Comparison of ENCODE assay signal across 19 cellular contexts in genomic region chr9:133735894-133736293, GRCh38. TPM values are rescaled to one million over a fixed set of nuclear protein-coding genes. Genes with fewer than 3 reads are reported as not detected.
DNase-seq lines count a peak whose midpoint lies in the region; ATAC-seq, FAIRE-seq and TF ChIP-seq lines count a peak whose summit lies in the region.
"Had no signal": no experiment of that assay in that cellular context is flagged by ENCODE, and none has a peak within 500 bp of the region (broad histone marks: within the 10 kb centered on the region; RNA-seq: fewer than 3 reads in every experiment).

No MANE protein-coding gene starts in this region.

- H3K4me1 ChIP-seq in GM12878 (ENCODE audit: control insufficient read depth, insufficient read depth, low read length), result no peaks in the 10 kb centered on the region

- H3K27me3 ChIP-seq in GM12878 (replicated peaks in 1 of 2; ENCODE audit: control insufficient read depth in 2 of 2, insufficient read depth in 2 of 2, low read length in 1 of 2), result no peaks in the 10 kb centered on the region; a peak in 1 of 4 replicates
- H3K27me3 ChIP-seq: SJSA1 had no signal

- SMC1A ChIA-PET in GM12878 (lab: Charles Lee; ENCODE audit: uncharacterized antibody, unreplicated experiment), result interaction anchor here (1.3 kb wide), 1 partner anchor 258 kb away, joined by 3 read pairs; no protein-coding TSS in a partner anchor

- no peak for TF ChIP-seq RAD21 in GM12878 (IDR thresholded peaks at IDR 0.05; ENCODE audit: insufficient read depth, low read depth, low read length)

- WGBS in GM12878 (ENCODE audit: insufficient coverage, insufficient replicate concordance, low lambda C conversion rate, missing lambda C conversion rate), result 25% methylated on average over 6 of the region's 9 CpGs

- H3K27ac Mint-ChIP-seq in activated CD8-positive, alpha-beta memory T cell treated with anti-CD3 and anti-CD28 coated beads, Interleukin-2, amount 10 ng/mL, durations not matched to agents 7 days and 5 days, result no peak overlapping the region
- H3K27ac Mint-ChIP-seq in type B pancreatic cell (no peak overlapping the region), Calu3 (ENCODE audit: unreplicated experiment) (no peak overlapping the region)
- H3K27ac Mint-ChIP-seq: CD8-positive, alpha-beta T cell had no signal

- H3K4me2 ChIP-seq in GM12878 (ENCODE audit: control insufficient read depth, insufficient read depth), result no peak overlapping the region
- H3K4me2 ChIP-seq: KMS-11 had no signal

- no peak overlapping the region for H2AFZ ChIP-seq in GM12878 (ENCODE audit: control insufficient read depth, low read depth, low read length)

- TF ChIP-seq POLR2A in GM12878 (IDR thresholded peaks at IDR 0.05; ENCODE audit: low read depth, low read length), result no peak

- H4K20me1 ChIP-seq in GM12878 (ENCODE audit: control insufficient read depth, insufficient read depth), result no peaks in the 10 kb centered on the region

- RAD21 ChIA-PET in GM12878 (lab: Charles Lee; ENCODE audit: unreplicated experiment), result interaction anchor here (0.8 to 2.0 kb wide), 3 partner anchors 52 to 258 kb away, joined by 3 to 10 read pairs (median 3); no protein-coding TSS in a partner anchor

- no peaks in the 10 kb centered on the region for H3K4me1 Mint-ChIP-seq in activated CD8-positive, alpha-beta memory T cell treated with anti-CD3 and anti-CD28 coated beads, Interleukin-2, amount 10 ng/mL, durations not matched to agents 7 days and 5 days
- H3K4me1 Mint-ChIP-seq in type B pancreatic cell (ENCODE audit: unreplicated experiment) (peaks cover 14% of the 10 kb centered on the region), Calu3 (ENCODE audit: low read depth, unreplicated experiment) (no peaks in the 10 kb centered on the region)

- no peaks in the 10 kb centered on the region for H3K9me3 Mint-ChIP-seq in activated CD8-positive, alpha-beta memory T cell treated with anti-CD3 and anti-CD28 coated beads, Interleukin-2, amount 10 ng/mL, durations not matched to agents 7 days and 5 days (ENCODE audit: low read depth)
- H3K9me3 Mint-ChIP-seq in type B pancreatic cell (no peaks in the 10 kb centered on the region), Calu3 (ENCODE audit: low read depth, unreplicated experiment) (no peaks in the 10 kb centered on the region)
- H3K9me3 Mint-ChIP-seq: CD8-positive, alpha-beta T cell had no signal

- H3K27me3 Mint-ChIP-seq in activated CD8-positive, alpha-beta memory T cell treated with anti-CD3 and anti-CD28 coated beads, Interleukin-2, amount 10 ng/mL, durations not matched to agents 7 days and 5 days, result no peaks in the 10 kb centered on the region
- no peaks in the 10 kb centered on the region for H3K27me3 Mint-ChIP-seq in type B pancreatic cell
- peaks cover 34% of the 10 kb centered on the region for H3K27me3 Mint-ChIP-seq in Calu3 (ENCODE audit: unreplicated experiment)

- no peaks in the 10 kb centered on the region for H3K36me3 Mint-ChIP-seq in activated CD8-positive, alpha-beta memory T cell treated with anti-CD3 and anti-CD28 coated beads, Interleukin-2, amount 10 ng/mL, durations not matched to agents 7 days and 5 days
- H3K36me3 Mint-ChIP-seq in type B pancreatic cell, result no peaks in the 10 kb centered on the region
- peaks cover 3% of the 10 kb centered on the region for H3K36me3 Mint-ChIP-seq in Calu3 (ENCODE audit: insufficient read depth, unreplicated experiment)
- H3K36me3 Mint-ChIP-seq: CD8-positive, alpha-beta T cell had no signal

- H3K9ac ChIP-seq in GM12878 (ENCODE audit: control insufficient read depth, insufficient read depth, low read length), result no peak overlapping the region
- H3K9ac ChIP-seq: KMS-11 had no signal

- TF ChIP-seq CTCF in GM12878 (IDR thresholded peaks at IDR 0.05 in 2 of 3, conservative IDR thresholded peaks at IDR 0.05 in 1 of 3; ENCODE audit: control insufficient read depth in 2 of 3, extremely low read depth in 1 of 3, insufficient read depth in 1 of 3, low read depth in 3 of 3, low read length in 3 of 3), result no peak
- TF ChIP-seq CTCF in type B pancreatic cell (conservative IDR thresholded peaks at IDR 0.05), result no peak
- no peak for TF ChIP-seq CTCF in Calu3 (IDR thresholded peaks at IDR 0.05; ENCODE audit: unreplicated experiment)

- H3K4me3 Mint-ChIP-seq in activated CD8-positive, alpha-beta memory T cell treated with anti-CD3 and anti-CD28 coated beads, Interleukin-2, amount 10 ng/mL, durations not matched to agents 7 days and 5 days, result no peak overlapping the region
- H3K4me3 Mint-ChIP-seq in type B pancreatic cell, result no peak overlapping the region
- no peak overlapping the region for H3K4me3 Mint-ChIP-seq in Calu3 (ENCODE audit: low read depth, unreplicated experiment)
- H3K4me3 Mint-ChIP-seq: CD8-positive, alpha-beta T cell had no signal

- no peak overlapping the region for H3K27ac ChIP-seq in GM12878 (ENCODE audit: control insufficient read depth, insufficient read depth)
- H3K27ac ChIP-seq: 22Rv1, KMS-11, SJSA1 had no signal

- no peaks in the 10 kb centered on the region for H3K79me2 ChIP-seq in GM12878 (ENCODE audit: control insufficient read depth, insufficient read depth, low read length)

- no peak overlapping the region for H3K4me3 ChIP-seq in GM12878
- H3K4me3 ChIP-seq: SJSA1 had no signal

- POLR2A ChIA-PET in GM12878 (lab: Charles Lee), result no interaction called here

- H3K36me3 ChIP-seq in GM12878 (ENCODE audit: control insufficient read depth in 2 of 2, insufficient read depth in 2 of 2, low read length in 1 of 2), result no peaks in the 10 kb centered on the region; a peak in 1 of 4 replicates
- H3K36me3 ChIP-seq: SJSA1 had no signal

- CTCF ChIA-PET in activated CD8-positive, alpha-beta memory T cell treated with anti-CD3 and anti-CD28 coated beads, Interleukin-2, amount 10 ng/mL, durations not matched to agents 7 days and 5 days (lab: Charles Lee), result no interaction called here
- CTCF ChIA-PET in GM12878 (lab: Yijun Ruan, JAX), result interaction anchor here (0.7 to 2.0 kb wide), 7 partner anchors 9 to 802 kb away, joined by 3 to 6 read pairs (median 4); no protein-coding TSS in a partner anchor
- CTCF ChIA-PET in Calu3 (lab: Charles Lee), result no interaction called here

- no peak for ATAC-seq in activated CD8-positive, alpha-beta memory T cell treated with anti-CD3 and anti-CD28 coated beads, Interleukin-2, amount 10 ng/mL, durations not matched to agents 7 days and 5 days
- ATAC-seq in GM12878 (peak; percentile 25; the same call in 2 of the 3 replicates), HG02610 (IDR thresholded peaks at IDR 0.05; ENCODE audit: unreplicated experiment) (no peak)
- ATAC-seq: CD8-positive, alpha-beta T cell; Panc1 had no signal

- DNase-seq in activated CD8-positive, alpha-beta memory T cell treated with anti-CD3 and anti-CD28 coated beads, Interleukin-2, amount 50 U/mL, for 48 hours, result peak; percentile 17
- no peak for DNase-seq in activated CD8-positive, alpha-beta memory T cell treated with anti-CD3 and anti-CD28 coated beads, Interleukin-2, amount 10 ng/mL, durations not matched to agents 7 days and 5 days
- DNase-seq in GM12878 (ENCODE audit: low read depth, low spot score) (no peak), mesenteric fat pad (ENCODE audit: low spot score) (peak; percentile 30), type B pancreatic cell (ENCODE audit: extremely low spot score, unreplicated experiment) (peak; percentile 15), Calu3 (no peak)
- no peak for DNase-seq in stimulated activated CD4-positive, alpha-beta T cell treated with anti-CD3 and anti-CD28 coated beads, Interleukin-2, amount 100 ng/mL, for 48 hours
- DNase-seq: DMS79 treated with DMSO at 0.1 percent for 48 hours, NCI-H1417 treated with DMSO at 0.1 percent for 48 hours, NCI-H1930, NCI-H345, NCI-H524 treated with DMSO at 0.1 percent for 48 hours had no signal

- no peak for FAIRE-seq in GM12878 (lab: Jason Lieb, UNC)
- FAIRE-seq: D721Med had no signal

- no peak for TF ChIP-seq EP300 in GM12878 (IDR thresholded peaks at IDR 0.05; ENCODE audit: borderline replicate concordance in 1 of 2, control insufficient read depth in 1 of 2, low read depth in 2 of 2, low read length in 2 of 2)

- in situ Hi-C loops in GM12878 (cut with MboI), result no loop called here

- BruUV-seq in GM12878 (replicated peaks; lab: Mats Ljungman, UMichigan) (no TSS peak), Calu3 (replicated peaks; lab: Mats Ljungman, UMichigan) (no TSS peak)

- H3K9me3 ChIP-seq in GM12878 (replicated peaks; ENCODE audit: control insufficient read depth, insufficient read depth, low read length), result no peaks in the 10 kb centered on the region
- H3K9me3 ChIP-seq: SJSA1 had no signal

- intact Hi-C loops in GM12878 (cut with micrococcal nuclease; ENCODE audit: unreplicated experiment) (no loop called here), Calu3 (cut with micrococcal nuclease; ENCODE audit: unreplicated experiment) (no loop called here)

RNA-seq across cellular contexts. Expression of gene SARDH, which starts 2.3 kb away (rescaled TPM):
- under 1 TPM; 0.38 to 0.56 TPM for total RNA-seq in activated CD8-positive, alpha-beta memory T cell treated with anti-CD3 and anti-CD28 coated beads, Interleukin-2, amount 10 ng/mL, durations not matched to agents 7 days and 5 days
- 3.9 TPM in 2 replicates for total RNA-seq in GM12878 (2013; cell fraction: nucleolus; rRNA removed)
- total RNA-seq in GM12878 (2014; rRNA removed) (0.06 TPM in 1 of 2 replicates, not detected in the other), GM12878 (2014; rRNA removed; fragmentation: Illumina TruSeq; extraction: Trizol) (not detected in 2 replicates), GM12878 (2021) (0.15 and 0.16 TPM in 2 replicates), mesenteric fat pad (0.87 TPM), type B pancreatic cell (ENCODE audit: low replicate concordance) (0.76 and 6.8 TPM in 2 replicates), Calu3 (2022) (0.12 TPM in 1 of 2 replicates, not detected in the other)
- polyA plus RNA-seq in GM12878 (2011; ENCODE audit: low read depth), result not detected
- polyA plus RNA-seq in GM12878 (2011; rRNA removed) (0.07 and 0.14 TPM in 2 replicates), GM12878 (2014; fragmentation: Illumina TruSeq; extraction: Trizol) (0.03 TPM in 1 of 2 replicates, not detected in the other), GM12878 (2014; fragmentation: Nextera tagmentation; extraction: Ambion mirVana) (not detected), GM12878 (2014; rRNA removed) (0.03 TPM in 1 of 2 replicates, not detected in the other), GM12878 (2016; fragmentation: Nextera tagmentation; extraction: Ambion mirVana) (not detected)
- polyA plus RNA-seq in GM12878 (2011; cell fraction: cytosol; rRNA removed), result 0.23 and 0.30 TPM in 2 replicates
- 1.0 and 1.4 TPM in 2 replicates for polyA plus RNA-seq in GM12878 (2011; cell fraction: nucleus; rRNA removed)
- polyA plus RNA-seq in GM12878 (2012), result 0.07 and 0.20 TPM in 2 replicates
- 0.31 TPM in 1 of 2 replicates, not detected in the other for polyA minus RNA-seq in GM12878 (2011; rRNA and poly(A)+ RNA removed)
- not detected in 2 replicates for polyA minus RNA-seq in GM12878 (2011; cell fraction: cytosol; rRNA and poly(A)+ RNA removed)
- 0.38 and 0.60 TPM in 2 replicates for polyA minus RNA-seq in GM12878 (2011; cell fraction: nucleus; rRNA and poly(A)+ RNA removed)

Comparison
In these comparisons a context has a peak if more than half of its experiments do, and no peak if none do; other contexts are left out.
1. DNase-seq: peak in activated CD8-positive, alpha-beta memory T cell treated with anti-CD3 and anti-CD28 coated beads, Interleukin-2, amount 50 U/mL, for 48 hours (single experiment), mesenteric fat pad (single experiment) and type B pancreatic cell (single experiment); none in activated CD8-positive, alpha-beta memory T cell treated with anti-CD3 and anti-CD28 coated beads, Interleukin-2, amount 10 ng/mL, durations not matched to agents 7 days and 5 days (single experiment), GM12878 (single experiment), Calu3 (single experiment) and stimulated activated CD4-positive, alpha-beta T cell treated with anti-CD3 and anti-CD28 coated beads, Interleukin-2, amount 100 ng/mL, for 48 hours (0 of 2).